Comparison of ENCODE assay signal across 21 cellular contexts in the genomic region with DNA sequence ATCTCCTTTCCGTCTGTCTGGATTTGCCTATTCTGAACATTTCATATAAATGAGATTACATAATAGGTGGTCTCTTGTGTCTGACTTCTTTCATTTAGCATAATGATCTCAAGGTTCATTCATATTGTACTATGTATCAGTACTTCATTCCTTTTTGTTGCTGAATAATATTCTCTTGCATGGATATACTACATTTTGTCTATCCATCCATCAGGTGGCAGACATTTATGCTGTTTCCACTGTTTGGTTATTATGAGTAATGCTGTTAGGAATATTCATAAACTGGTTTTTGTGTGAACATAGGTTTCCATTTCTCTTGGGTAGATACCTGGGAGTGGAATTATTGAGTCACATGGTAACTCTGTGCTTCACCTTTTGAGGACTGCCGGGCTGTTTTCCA.
"Had no signal": no experiment of that assay in that cellular context is flagged by ENCODE, and none has a peak within 500 bp of the region (broad histone marks: within the 10 kb centered on the region; RNA-seq: fewer than 3 reads in every experiment).

No MANE protein-coding gene starts in this region.

- H3K36me3 ChIP-seq: MG63 had no signal

- H3K27ac Mint-ChIP-seq: activated B cell treated with CpG ODN at 0.5 μM for 24 hours; activated CD4-positive, alpha-beta memory T cell treated with anti-CD3 and anti-CD28 coated beads, Interleukin-2, amount 10 ng/mL, durations not matched to agents 7 days and 5 days; activated T-helper 1 cell treated with anti-CD3 and anti-CD28 coated beads, Interleukin-12 subunit alpha, Interleukin-12 subunit beta, Interleukin-2, Interleukin-4 antibody, amounts not matched to agents 30 ng/mL and 10 ng/mL and 1 ng/mL, durations not matched to agents 14 hours and 24 hours and 36 hours; T-helper 1 cell treated with Interleukin-12 subunit alpha and Interleukin-12 subunit beta and Interleukin-4 antibody, amounts not matched to agents 30 μg/mL and 1 μg/mL, for 36 hours had no signal

- H3K9me3 ChIP-seq: MG63 had no signal

- H3K4me3 Mint-ChIP-seq: activated B cell treated with CpG ODN at 0.5 μM for 24 hours; activated CD4-positive, alpha-beta memory T cell treated with anti-CD3 and anti-CD28 coated beads, Interleukin-2, amount 10 ng/mL, durations not matched to agents 7 days and 5 days; activated T-helper 1 cell treated with anti-CD3 and anti-CD28 coated beads, Interleukin-12 subunit alpha, Interleukin-12 subunit beta, Interleukin-2, Interleukin-4 antibody, amounts not matched to agents 30 ng/mL and 10 ng/mL and 1 ng/mL, durations not matched to agents 14 hours and 24 hours and 36 hours; T-helper 1 cell treated with Interleukin-12 subunit alpha and Interleukin-12 subunit beta and Interleukin-4 antibody, amounts not matched to agents 30 μg/mL and 1 μg/mL, for 36 hours had no signal

- DNase-seq: activated B cell treated with CpG ODN at 0.5 μM for 24 hours; activated CD4-positive, alpha-beta memory T cell treated with anti-CD3 and anti-CD28 coated beads, Interleukin-2, amount 10 ng/mL, durations not matched to agents 7 days and 5 days; activated CD4-positive, alpha-beta T cell treated with anti-CD3 and anti-CD28 coated beads for 1 hour; activated CD4-positive, alpha-beta T cell treated with anti-CD3 and anti-CD28 coated beads, Interleukin-2, amount 50 U/mL, for 1 hour; activated CD8-positive, alpha-beta memory T cell treated with anti-CD3 and anti-CD28 coated beads, Interleukin-2, amount 50 U/mL, for 4 hours; activated effector memory CD4-positive, alpha-beta T cell treated with anti-CD3 and anti-CD28 coated beads, Interleukin-2, amount 50 U/mL, for 16 hours; activated naive CD4-positive, alpha-beta T cell treated with Interleukin-2 at 50 U/mL for 16 hours; activated T-cell treated with anti-CD3 and anti-CD28 coated beads, Interleukin-2, amount 50 U/mL, for 1 hour; MG63; MV-4-11; NCI-H1105; NCI-H1436; NCI-H187; NCI-H2081; NCI-H510A treated with DMSO at 0.1 percent for 48 hours; NCI-H69; NK-92 treated with Interleukin-12 subunit alpha and Interleukin-12 subunit beta, amount 100 ng/mL, for 24 hours; SHP77 treated with DMSO at 0.1 percent for 48 hours; T1000 had no signal

- H3K9me3 Mint-ChIP-seq: activated B cell treated with CpG ODN at 0.5 μM for 24 hours; activated CD4-positive, alpha-beta memory T cell treated with anti-CD3 and anti-CD28 coated beads, Interleukin-2, amount 10 ng/mL, durations not matched to agents 7 days and 5 days; activated T-helper 1 cell treated with anti-CD3 and anti-CD28 coated beads, Interleukin-12 subunit alpha, Interleukin-12 subunit beta, Interleukin-2, Interleukin-4 antibody, amounts not matched to agents 30 ng/mL and 10 ng/mL and 1 ng/mL, durations not matched to agents 14 hours and 24 hours and 36 hours; T-helper 1 cell treated with Interleukin-12 subunit alpha and Interleukin-12 subunit beta and Interleukin-4 antibody, amounts not matched to agents 30 μg/mL and 1 μg/mL, for 36 hours had no signal

- H3K4me3 ChIP-seq: MG63 had no signal

- H3K4me1 Mint-ChIP-seq: activated B cell treated with CpG ODN at 0.5 μM for 24 hours had no signal
